8 cellular contexts compared by ENCODE assay signal in genomic region chr5:147234825-147235635, GRCh38. TPM values are rescaled to one million over a fixed set of nuclear protein-coding genes. Genes with fewer than 3 reads are reported as not detected.
DNase-seq lines count a peak whose midpoint lies in the region; ATAC-seq and TF ChIP-seq lines count a peak whose summit lies in the region.

Gene STK32A (plus strand): TSS chr5:147235026. CDS start chr5:147239635, 4,609 bp downstream.

- intact Hi-C loops in left cardiac atrium (cut with DNase I) = no loop called here

- H3K27ac ChIP-seq in AG04450 (ENCODE audit: low read depth, low read length) (no peak within 1 kb of the TSS), WERI-Rb-1 (no peak within 1 kb of the TSS)

- no peaks in the 10 kb centered on the region for H3K36me3 ChIP-seq in WERI-Rb-1

- H3K4me3 ChIP-seq in AG04450 (ENCODE audit: low read depth, low read length) = peak within 1 kb of the TSS; percentile 52
- H3K4me3 ChIP-seq in WERI-Rb-1 (ENCODE audit: low read depth, low read length) = peak within 1 kb of the TSS; percentile 62

- CTCF ChIA-PET in AG04450 (lab: Charles Lee) = interaction anchor here (1.5 to 1.8 kb wide), 3 partner anchors 46 to 343 kb away, joined by 6 to 10 read pairs (median 8); no protein-coding TSS in a partner anchor

- no peaks in the 10 kb centered on the region; the same call in 1 of the 2 replicates for H3K9me3 ChIP-seq in AG04450 (ENCODE audit: control insufficient read depth, insufficient read depth, low read length)
- H3K9me3 ChIP-seq in WERI-Rb-1 (ENCODE audit: severe bottlenecking) = no peaks in the 10 kb centered on the region

- POLR2A ChIA-PET in AG04450 (lab: Yijun Ruan, JAX) = no interaction called here

- no peak for DNase-seq in AG04450 (ENCODE audit: low read depth, low spot score)
- DNase-seq in M059J (ENCODE audit: low read depth) = peak; percentile 61
- DNase-seq in WERI-Rb-1 = peak; percentile 89
- DNase-seq in left cardiac atrium = peak; percentile 49
- DNase-seq in pons (ENCODE audit: low spot score) = peak; percentile 15
- DNase-seq in stimulated activated CD4-positive, alpha-beta T cell treated with anti-CD3 and anti-CD28 coated beads, Interleukin-15, amount 100 ng/mL, for 24 hours = no peak
- no peak for DNase-seq in germinal center (ENCODE audit: low spot score)

- H3K27me3 ChIP-seq in AG04450 (ENCODE audit: control insufficient read depth, insufficient read depth, low read length) = peaks cover 12% of the 10 kb centered on the region
- H3K27me3 ChIP-seq in WERI-Rb-1 (ENCODE audit: insufficient read depth, low read depth, severe bottlenecking) = no peaks in the 10 kb centered on the region

- no peak for TF ChIP-seq CTCF in AG04450 (IDR thresholded peaks at IDR 0.05; ENCODE audit: low read depth, low read length)
- TF ChIP-seq CTCF in WERI-Rb-1 (IDR thresholded peaks at IDR 0.05; ENCODE audit: low read depth, low read length) = peak; percentile 63

- peak; percentile 91 to 100 for ATAC-seq in left cardiac atrium
- ATAC-seq in GM18861 (IDR thresholded peaks at IDR 0.05; ENCODE audit: unreplicated experiment) = no peak

RNA-seq across cellular contexts. Expression of gene STK32A, which starts in this region (rescaled TPM):
- 0.12 and 0.20 TPM in 2 replicates for polyA plus RNA-seq in AG04450 (2011; rRNA removed)
- polyA minus RNA-seq in AG04450 (2011; rRNA and poly(A)+ RNA removed) = 0.05 and 0.13 TPM in 2 replicates
- total RNA-seq in M059J (2014; rRNA removed; shearing (Covaris generic)) = 0.07 and 0.22 TPM in 2 replicates
- total RNA-seq in left cardiac atrium = 1 to 10 TPM in 1 of 2 donors, under 1 TPM in 1; 0.68 to 2.8 TPM

Comparison
In these comparisons a context has a peak if more than half of its experiments do, and no peak if none do; other contexts are left out.
1. Peak in DNase-seq in M059J; RNA of the gene not detected or under 1 TPM.
2. DNase-seq: peak in WERI-Rb-1 (single experiment), left cardiac atrium (single experiment) and pons (single experiment); none in AG04450 (single experiment), stimulated activated CD4-positive, alpha-beta T cell treated with anti-CD3 and anti-CD28 coated beads, Interleukin-15, amount 100 ng/mL, for 24 hours (single experiment) and germinal center (single experiment).